Comparison of ENCODE assay signal across 8 cellular contexts in genomic region chr11:78080084-78080817, GRCh38. TPM values are rescaled to one million over a fixed set of nuclear protein-coding genes. Genes with fewer than 3 reads are reported as not detected.
A peak's percentile ranks its signal among the peaks of the same experiment; 100 is the strongest.
DNase-seq lines count a peak whose midpoint lies in the region; ATAC-seq and TF ChIP-seq lines count a peak whose summit lies in the region.

No MANE protein-coding gene starts in this region.

- H3K9ac ChIP-seq in HUES64 (ENCODE audit: low read depth, low read length): peak overlapping the region; percentile 90
- peak overlapping the region; percentile 90 to 95 for H3K9ac ChIP-seq in mucosa of rectum (ENCODE audit: low read depth in 1 of 2, low read length in 2 of 2)

- ATAC-seq in HG02981 (IDR thresholded peaks at IDR 0.05; ENCODE audit: unreplicated experiment) (no peak), HG03432 (IDR thresholded peaks at IDR 0.05; ENCODE audit: unreplicated experiment) (no peak), GM21825 (IDR thresholded peaks at IDR 0.05; ENCODE audit: unreplicated experiment) (no peak)

- H3K27me3 ChIP-seq in A673 (replicated peaks; ENCODE audit: insufficient read depth, low read depth, low read length, poor library complexity): no peaks in the 10 kb centered on the region
- no peaks in the 10 kb centered on the region for H3K27me3 ChIP-seq in HUES64 (ENCODE audit: insufficient read depth, low read length)
- H3K27me3 ChIP-seq in breast epithelium: no peaks in the 10 kb centered on the region
- no peaks in the 10 kb centered on the region for H3K27me3 ChIP-seq in mucosa of rectum (ENCODE audit: control insufficient read depth in 2 of 2, insufficient read depth in 2 of 2, low read length in 2 of 2)

- TSS peak; percentile 96 for BruUV-seq in A673 (replicated peaks; lab: Mats Ljungman, UMichigan)

- TF ChIP-seq POLR2A in breast epithelium (IDR thresholded peaks at IDR 0.05): no peak

- H3K36me3 ChIP-seq in A673 (ENCODE audit: insufficient read depth, low read length, poor library complexity, severe bottlenecking): no peaks in the 10 kb centered on the region
- peaks cover 5% of the 10 kb centered on the region; the same call in 1 of the 2 replicates for H3K36me3 ChIP-seq in HUES64 (ENCODE audit: insufficient read depth, low read length)
- no peaks in the 10 kb centered on the region for H3K36me3 ChIP-seq in breast epithelium
- no peaks in the 10 kb centered on the region for H3K36me3 ChIP-seq in mucosa of rectum (ENCODE audit: control insufficient read depth in 2 of 2, insufficient read depth in 2 of 2, low read length in 2 of 2)

- no peaks in the 10 kb centered on the region for H3K9me3 ChIP-seq in A673 (ENCODE audit: low read depth, low read length, poor library complexity, severe bottlenecking)
- H3K9me3 ChIP-seq in HUES64 (ENCODE audit: insufficient read depth, low read depth, low read length): no peaks in the 10 kb centered on the region
- H3K9me3 ChIP-seq in breast epithelium: no peaks in the 10 kb centered on the region
- no peaks in the 10 kb centered on the region for H3K9me3 ChIP-seq in mucosa of rectum (ENCODE audit: control insufficient read depth in 2 of 2, low read length in 2 of 2)

- H3K4me1 ChIP-seq in A673 (ENCODE audit: insufficient read depth, low read length, poor library complexity, severe bottlenecking): no peaks in the 10 kb centered on the region
- H3K4me1 ChIP-seq in HUES64 (ENCODE audit: insufficient read depth, low read length): peaks cover 4% of the 10 kb centered on the region; the same call in 1 of the 2 replicates
- peaks cover 0 to 9% of the 10 kb centered on the region in 2 donors for H3K4me1 ChIP-seq in breast epithelium
- H3K4me1 ChIP-seq in mucosa of rectum (ENCODE audit: control insufficient read depth in 2 of 2, insufficient read depth in 2 of 2, low read length in 2 of 2): peaks cover 13 to 14% of the 10 kb centered on the region in 2 donors

- CTCF ChIA-PET in A673 (lab: Charles Lee): no interaction called here

- TF ChIP-seq CTCF in A673 (conservative IDR thresholded peaks at IDR 0.05; ENCODE audit: low read depth, low read length) (no peak), breast epithelium (IDR thresholded peaks at IDR 0.05) (no peak)

- H3K27ac ChIP-seq in A673 (ENCODE audit: low read depth, low read length, poor library complexity, severe bottlenecking) (peak overlapping the region; percentile 88), HUES64 (ENCODE audit: low read depth, low read length) (peak overlapping the region; percentile 74; the same call in 1 of the 2 replicates), breast epithelium (peak overlapping the region; percentile 91 to 92), mucosa of rectum (ENCODE audit: low read depth in 2 of 2, low read length in 2 of 2) (peak overlapping the region; percentile 80 to 81)

- intact Hi-C loops in A673 (cut with micrococcal nuclease; ENCODE audit: unreplicated experiment) (no loop called here), breast epithelium (cut with DNase I; ENCODE audit: low total_unique reads) (no loop called here)

- peak overlapping the region; percentile 81 for H3K4me3 ChIP-seq in A673 (ENCODE audit: low read depth, low read length, poor library complexity, severe bottlenecking)
- H3K4me3 ChIP-seq in HUES64 (ENCODE audit: low read length): peak overlapping the region; percentile 87
- peak overlapping the region; percentile 82 to 97 (median 88) for H3K4me3 ChIP-seq in breast epithelium
- H3K4me3 ChIP-seq in mucosa of rectum (ENCODE audit: low read length in 2 of 2): peak overlapping the region; percentile 94 to 95

- POLR2A ChIA-PET in A673 (lab: Charles Lee; ENCODE audit: low non-redundant PET): no interaction called here

- WGBS in HUES64: 77% methylated on average over 23 of the region's 23 CpGs

- DNase-seq in A673 (ENCODE audit: low spot score): no peak
- DNase-seq in breast epithelium (ENCODE audit: low spot score in 2 of 2): peak in 1 of 2 donors; percentile 37
- no peak for DNase-seq in NCI-H2081 (lab: John Stamatoyannopoulos, UW)

RNA-seq across cellular contexts. Expression of gene NDUFC2, which starts 0.6 kb away (rescaled TPM):
- total RNA-seq in A673 (2021) (408 and 425 TPM in 2 replicates), breast epithelium (100 to 1,000 TPM; 101 to 105 (median 103) TPM)
- polyA plus RNA-seq in HUES64 (2013, experiment 1 of 2): 116 TPM
- 110 TPM for polyA plus RNA-seq in HUES64 (2013, experiment 2 of 2)

RNA-seq across cellular contexts. Expression of gene THRSP, which starts 16.6 kb away (rescaled TPM):
- total RNA-seq in A673 (2021): not detected in 2 replicates
- polyA plus RNA-seq in HUES64 (2013, experiment 1 of 2): not detected
- polyA plus RNA-seq in HUES64 (2013, experiment 2 of 2): not detected
- total RNA-seq in breast epithelium: 10 to 100 TPM in 1 of 3 donors, 1 to 10 TPM in 2; 1.6 to 74.9 (median 5.7) TPM

RNA-seq across cellular contexts. Expression of gene KCTD14, which starts 57.2 kb away (rescaled TPM):
- 0.45 and 1.2 TPM in 2 replicates for total RNA-seq in A673 (2021)
- polyA plus RNA-seq in HUES64 (2013, experiment 1 of 2): 17.2 TPM
- 16.9 TPM for polyA plus RNA-seq in HUES64 (2013, experiment 2 of 2)
- 10 to 100 TPM in 1 of 3 donors, 1 to 10 TPM in 1, under 1 TPM in 1; 0.64 to 22.4 (median 7.9) TPM for total RNA-seq in breast epithelium

RNA-seq across cellular contexts. Expression of gene ALG8, which starts 59.2 kb away (rescaled TPM):
- total RNA-seq in A673 (2021) (112 and 131 TPM in 2 replicates), breast epithelium (10 to 100 TPM; 25.9 to 46.8 (median 36.7) TPM)
- 61.3 TPM for polyA plus RNA-seq in HUES64 (2013, experiment 1 of 2)
- 64.9 TPM for polyA plus RNA-seq in HUES64 (2013, experiment 2 of 2)
